ENCODE assay signal across 8 cellular contexts in the genomic region with DNA sequence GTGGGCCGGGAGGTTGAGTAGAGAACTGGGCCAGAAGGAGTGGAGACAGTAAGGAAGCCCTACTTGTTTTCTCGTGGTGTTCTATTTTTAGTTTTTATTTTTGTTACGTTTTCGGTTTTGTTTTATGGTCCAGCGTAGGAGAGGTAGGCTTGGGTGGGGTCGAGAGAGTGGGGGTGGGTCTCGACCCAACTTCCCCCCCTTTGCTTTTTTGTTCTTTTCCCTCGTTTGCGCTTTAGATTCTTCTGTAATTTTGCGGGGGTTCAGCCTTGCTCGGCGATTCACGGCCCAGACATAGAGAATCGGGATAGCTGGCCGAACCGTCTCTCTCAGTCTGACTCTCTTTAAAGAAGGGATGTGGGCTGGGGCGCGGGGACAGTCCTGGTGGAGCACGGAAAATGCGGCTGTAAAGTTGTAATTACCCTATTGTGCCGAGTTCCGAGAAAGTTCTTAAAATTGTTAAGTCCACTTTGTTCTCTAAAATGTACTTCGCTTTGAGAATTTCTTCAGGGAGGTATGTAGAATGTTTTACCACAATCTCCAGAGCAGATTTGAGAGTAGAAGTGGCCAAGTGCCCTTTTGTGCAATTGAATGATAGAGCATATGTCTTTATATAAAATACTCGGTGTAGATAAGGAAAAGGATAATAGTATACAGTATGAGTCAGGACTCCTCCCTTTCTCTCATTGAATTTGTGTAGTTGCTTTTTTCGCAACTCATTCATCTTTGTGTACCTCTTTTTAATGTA. TPM values are rescaled to one million over a fixed set of nuclear protein-coding genes. Genes with fewer than 3 reads are reported as not detected.
DNase-seq lines count a peak whose midpoint lies in the region; ATAC-seq and TF ChIP-seq lines count a peak whose summit lies in the region.

No MANE protein-coding gene starts in this region.

- peak; percentile 56 to 84 (median 75) for DNase-seq in NCI-H1417 (lab: John Stamatoyannopoulos, UW)
- no peak for DNase-seq in NCI-H1417 treated with DMSO at 0.1 percent for 48 hours (lab: John Stamatoyannopoulos, UW)
- peak; percentile 50 for DNase-seq in NCI-H526 treated with DMSO at 0.1 percent for 48 hours (lab: John Stamatoyannopoulos, UW)
- peak in 1 of 2 donors; percentile 28 for DNase-seq in foreskin fibroblast
- peak; percentile 38 to 60 for DNase-seq in tibial artery

- TF ChIP-seq CTCF in foreskin fibroblast (IDR thresholded peaks at IDR 0.05; ENCODE audit: low read depth, low read length) (no peak), neural cell (IDR thresholded peaks at IDR 0.05; ENCODE audit: poor library complexity, severe bottlenecking) (no peak), tibial artery (IDR thresholded peaks at IDR 0.05) (no peak)

- H3K9me3 Mint-ChIP-seq in activated T-helper 17 cell treated with anti-CD3 and anti-CD28 coated beads, Interleukin-2, amount 50 U/mL, for 72 hours: no peaks in the 10 kb centered on the region

- H3K4me3 Mint-ChIP-seq in activated T-helper 17 cell treated with anti-CD3 and anti-CD28 coated beads, Interleukin-2, amount 50 U/mL, for 72 hours: peak overlapping the region; percentile 93

- peaks cover 55% of the 10 kb centered on the region for H3K36me3 Mint-ChIP-seq in activated T-helper 17 cell treated with anti-CD3 and anti-CD28 coated beads, Interleukin-2, amount 50 U/mL, for 72 hours (ENCODE audit: low read depth)

- no peaks in the 10 kb centered on the region for H3K36me3 ChIP-seq in neural cell (ENCODE audit: insufficient read depth, low read length)
- H3K36me3 ChIP-seq in tibial artery: no peaks in the 10 kb centered on the region

- intact Hi-C loops in tibial artery (cut with DNase I; ENCODE audit: low total_unique reads): loop anchor here (5.0 kb wide), 1 partner anchor 96 kb away; a partner anchor contains a TSS

- H3K9ac ChIP-seq in neural cell (ENCODE audit: low read length): peak overlapping the region; percentile 97

- H3F3A ChIP-seq in neural cell (ENCODE audit: insufficient read depth, low read length, poor library complexity, severe bottlenecking): peaks cover 3% of the 10 kb centered on the region

- H3K4me1 ChIP-seq in tibial artery: peaks cover 0 to 55% (median 28%) of the 10 kb centered on the region in 4 donors

- H3K27me3 Mint-ChIP-seq in activated T-helper 17 cell treated with anti-CD3 and anti-CD28 coated beads, Interleukin-2, amount 50 U/mL, for 72 hours: no peaks in the 10 kb centered on the region

- peak overlapping the region; percentile 94 for H3K27ac Mint-ChIP-seq in activated T-helper 17 cell treated with anti-CD3 and anti-CD28 coated beads, Interleukin-2, amount 50 U/mL, for 72 hours

- H3K9me3 ChIP-seq in neural cell (ENCODE audit: low read length) (no peaks in the 10 kb centered on the region), tibial artery (no peaks in the 10 kb centered on the region)

- TF ChIP-seq RAD21 in neural cell (conservative IDR thresholded peaks at IDR 0.05): no peak

- peak overlapping the region; percentile 80 for H3K4me2 ChIP-seq in neural cell (ENCODE audit: low read length)

- H3K27ac ChIP-seq in neural cell (ENCODE audit: low read length) (peak overlapping the region; percentile 94), tibial artery (peak overlapping the region; percentile 99)

- no peaks in the 10 kb centered on the region for H4K20me1 ChIP-seq in neural cell (ENCODE audit: insufficient read depth)

- H3K4me1 Mint-ChIP-seq in activated T-helper 17 cell treated with anti-CD3 and anti-CD28 coated beads, Interleukin-2, amount 50 U/mL, for 72 hours: peaks cover 27% of the 10 kb centered on the region

- peak overlapping the region; percentile 75 for H2AFZ ChIP-seq in neural cell (ENCODE audit: low read depth, low read length)

- H3K27me3 ChIP-seq in neural cell (ENCODE audit: insufficient read depth, low read depth, low read length) (no peaks in the 10 kb centered on the region), tibial artery (no peaks in the 10 kb centered on the region)

- no peak for TF ChIP-seq EP300 in neural cell (conservative IDR thresholded peaks at IDR 0.05; ENCODE audit: poor library complexity, severe bottlenecking)

- H3K4me3 ChIP-seq in foreskin fibroblast (ENCODE audit: low read depth in 1 of 2, low read length in 2 of 2) (peak overlapping the region; percentile 84 to 95), neural cell (ENCODE audit: low read length) (peak overlapping the region; percentile 81), tibial artery (peak overlapping the region; percentile 85)

- ATAC-seq in HG02840 (IDR thresholded peaks at IDR 0.05; ENCODE audit: low FRiP score, unreplicated experiment): peak; percentile 13
- ATAC-seq in activated T-helper 17 cell treated with anti-CD3 and anti-CD28 coated beads, Interleukin-2, amount 50 U/mL, for 72 hours (replicated peaks): peak; percentile 46

- H3K9me2 ChIP-seq in neural cell (ENCODE audit: insufficient read depth, low read length): no peaks in the 10 kb centered on the region

- peaks cover 54% of the 10 kb centered on the region for H3K79me2 ChIP-seq in neural cell (replicated peaks; ENCODE audit: insufficient read depth, low read length)

TF ChIP-seq in neural cell, 6 proteins besides CTCF, POLR2A, EP300 and RAD21:
- TF ChIP-seq, protein P1, sequence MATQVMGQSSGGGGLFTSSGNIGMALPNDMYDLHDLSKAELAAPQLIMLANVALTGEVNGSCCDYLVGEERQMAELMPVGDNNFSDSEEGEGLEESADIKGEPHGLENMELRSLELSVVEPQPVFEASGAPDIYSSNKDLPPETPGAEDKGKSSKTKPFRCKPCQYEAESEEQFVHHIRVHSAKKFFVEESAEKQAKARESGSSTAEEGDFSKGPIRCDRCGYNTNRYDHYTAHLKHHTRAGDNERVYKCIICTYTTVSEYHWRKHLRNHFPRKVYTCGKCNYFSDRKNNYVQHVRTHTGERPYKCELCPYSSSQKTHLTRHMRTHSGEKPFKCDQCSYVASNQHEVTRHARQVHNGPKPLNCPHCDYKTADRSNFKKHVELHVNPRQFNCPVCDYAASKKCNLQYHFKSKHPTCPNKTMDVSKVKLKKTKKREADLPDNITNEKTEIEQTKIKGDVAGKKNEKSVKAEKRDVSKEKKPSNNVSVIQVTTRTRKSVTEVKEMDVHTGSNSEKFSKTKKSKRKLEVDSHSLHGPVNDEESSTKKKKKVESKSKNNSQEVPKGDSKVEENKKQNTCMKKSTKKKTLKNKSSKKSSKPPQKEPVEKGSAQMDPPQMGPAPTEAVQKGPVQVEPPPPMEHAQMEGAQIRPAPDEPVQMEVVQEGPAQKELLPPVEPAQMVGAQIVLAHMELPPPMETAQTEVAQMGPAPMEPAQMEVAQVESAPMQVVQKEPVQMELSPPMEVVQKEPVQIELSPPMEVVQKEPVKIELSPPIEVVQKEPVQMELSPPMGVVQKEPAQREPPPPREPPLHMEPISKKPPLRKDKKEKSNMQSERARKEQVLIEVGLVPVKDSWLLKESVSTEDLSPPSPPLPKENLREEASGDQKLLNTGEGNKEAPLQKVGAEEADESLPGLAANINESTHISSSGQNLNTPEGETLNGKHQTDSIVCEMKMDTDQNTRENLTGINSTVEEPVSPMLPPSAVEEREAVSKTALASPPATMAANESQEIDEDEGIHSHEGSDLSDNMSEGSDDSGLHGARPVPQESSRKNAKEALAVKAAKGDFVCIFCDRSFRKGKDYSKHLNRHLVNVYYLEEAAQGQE (IDR thresholded peaks at IDR 0.05; ENCODE audit: borderline replicate concordance): no peak
- TF ChIP-seq TAF1 (IDR thresholded peaks at IDR 0.05; ENCODE audit: low read depth): no peak
- TF ChIP-seq POLR2AphosphoS5 (IDR thresholded peaks at IDR 0.05): no peak

RNA-seq across cellular contexts. Expression of a gene that starts 0.8 kb away (rescaled TPM):
- total RNA-seq in activated T-helper 17 cell treated with anti-CD3 and anti-CD28 coated beads, Interleukin-2, amount 50 U/mL, for 72 hours: 100 to 1,000 TPM in 1 of 2 donors, 10 to 100 TPM in 1; 90.4 to 114 TPM
- 253 and 314 TPM in 2 replicates for polyA plus RNA-seq in neural cell
- 228 and 259 TPM in 2 replicates for polyA minus RNA-seq in neural cell
